In the genomic region with DNA sequence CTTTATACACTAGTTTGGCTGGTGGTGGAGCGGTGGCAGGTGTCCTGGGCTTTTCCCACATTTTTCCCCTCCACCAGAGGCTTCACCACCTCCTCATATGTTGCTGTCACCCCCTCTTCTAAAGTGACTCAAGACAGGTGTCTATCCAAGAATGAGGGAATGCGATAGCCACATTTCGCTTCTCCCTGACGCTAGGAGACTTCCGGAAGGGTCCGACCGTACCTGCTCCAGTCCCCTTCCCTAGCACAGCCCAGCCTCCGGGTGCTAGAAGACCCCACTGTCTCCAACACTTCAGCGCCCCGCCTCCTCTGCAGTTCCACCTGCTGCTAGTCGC, we compare ENCODE assay signal across 9 cellular contexts. TPM values are rescaled to one million over a fixed set of nuclear protein-coding genes. Genes with fewer than 3 reads are reported as not detected.
DNase-seq lines count a peak whose midpoint lies in the region; ATAC-seq, FAIRE-seq and TF ChIP-seq lines count a peak whose summit lies in the region.
"Had no signal": no experiment of that assay in that cellular context is flagged by ENCODE, and none has a peak within 500 bp of the region (broad histone marks: within the 10 kb centered on the region; RNA-seq: fewer than 3 reads in every experiment).

No MANE protein-coding gene starts in this region.

- BruUV-seq in HepG2 (replicated peaks; lab: Mats Ljungman, UMichigan), result TSS peak; percentile 61

- no peak for ATAC-seq in activated CD8-positive, alpha-beta memory T cell treated with anti-CD3 and anti-CD28 coated beads, Interleukin-2, amount 10 ng/mL, durations not matched to agents 7 days and 5 days
- no peak for ATAC-seq in HepG2
- no peak for ATAC-seq in thoracic aorta (ENCODE audit: insufficient number of reproducible peaks, low FRiP score, low read depth)
- ATAC-seq in GM18907 (IDR thresholded peaks at IDR 0.05; ENCODE audit: unreplicated experiment), result no peak

- TF ChIP-seq CTCF in HepG2 (CRISPR knock-in tag; IDR thresholded peaks at IDR 0.05), result no peak
- no peak for TF ChIP-seq CTCF in thoracic aorta (IDR thresholded peaks at IDR 0.05)

- no peak for DNase-seq in activated CD8-positive, alpha-beta memory T cell treated with anti-CD3 and anti-CD28 coated beads, Interleukin-2, amount 10 ng/mL, durations not matched to agents 7 days and 5 days
- no peak for DNase-seq in activated CD8-positive, alpha-beta memory T cell treated with anti-CD3 and anti-CD28 coated beads, Interleukin-2, amount 50 U/mL, for 48 hours
- DNase-seq in HepG2 (ENCODE audit: low spot score) (no peak), thoracic aorta (ENCODE audit: low spot score) (no peak), NCI-H748 (lab: John Stamatoyannopoulos, UW; ENCODE audit: unreplicated experiment) (no peak)
- no peak for DNase-seq in activated effector memory CD4-positive, alpha-beta T cell treated with Interleukin-2 at 50 U/mL for 16 hours

- TF ChIP-seq POLR2A in HepG2 (IDR thresholded peaks at IDR 0.05; ENCODE audit: insufficient read depth in 1 of 2, low read depth in 2 of 2, low read length in 2 of 2), result no peak

- peak overlapping the region; percentile 90 for H3K4me2 ChIP-seq in HepG2 (ENCODE audit: low read depth, low read length)

- H3K4me3 Mint-ChIP-seq in activated CD8-positive, alpha-beta memory T cell treated with anti-CD3 and anti-CD28 coated beads, Interleukin-2, amount 10 ng/mL, durations not matched to agents 7 days and 5 days, result peak overlapping the region; percentile 94

- FAIRE-seq in HepG2 (lab: Jason Lieb, UNC), result no peak

- in situ Hi-C loops in HepG2 (cut with HindIII; ENCODE audit: extremely low pct_ligation_motif_present, low pct_unique_long_range_greater_than_20kb), result no loop called here

- intact Hi-C loops in HepG2 (cut with micrococcal nuclease; ENCODE audit: unreplicated experiment), result no loop called here

- peak overlapping the region; percentile 98 for H3K9ac ChIP-seq in HepG2 (ENCODE audit: insufficient read depth, low read depth, low read length)

- H3K27ac ChIP-seq in angular gyrus (ENCODE audit: low read depth, low read length), result peak overlapping the region; percentile 78
- H3K27ac ChIP-seq in HepG2 (ENCODE audit: extremely low read length, insufficient read depth, low read length), result peak overlapping the region; percentile 93
- peak overlapping the region; percentile 84 to 92 for H3K27ac ChIP-seq in thoracic aorta

- H3K4me3 ChIP-seq in HepG2 (replicated peaks in 1 of 3; ENCODE audit: insufficient read depth in 1 of 3, low read depth in 2 of 3, low read length in 3 of 3) (peak overlapping the region; percentile 83 to 98 (median 98)), thoracic aorta (peak overlapping the region; percentile 87)

- H2AFZ ChIP-seq in HepG2 (ENCODE audit: low read length), result no peak overlapping the region

- peaks cover 13% of the 10 kb centered on the region for H4K20me1 ChIP-seq in HepG2 (ENCODE audit: insufficient read depth, low read length)

- no peaks in the 10 kb centered on the region for H3K9me3 ChIP-seq in HepG2 (ENCODE audit: low read length)
- H3K9me3 ChIP-seq in thoracic aorta, result no peaks in the 10 kb centered on the region

- peaks cover 47% of the 10 kb centered on the region for H3K79me2 ChIP-seq in HepG2 (ENCODE audit: insufficient read depth, low read length)

- TF ChIP-seq EP300 in HepG2 (IDR thresholded peaks at IDR 0.05; ENCODE audit: low read depth in 2 of 2, low read length in 2 of 2) (no peak), HepG2 (CRISPR knock-in tag; IDR thresholded peaks at IDR 0.05; ENCODE audit: borderline replicate concordance) (no peak)

- peaks cover 51% of the 10 kb centered on the region for H3K4me1 Mint-ChIP-seq in activated CD8-positive, alpha-beta memory T cell treated with anti-CD3 and anti-CD28 coated beads, Interleukin-2, amount 10 ng/mL, durations not matched to agents 7 days and 5 days

- H3K36me3 ChIP-seq in HepG2 (replicated peaks in 1 of 2; ENCODE audit: control insufficient read depth in 1 of 2, insufficient read depth in 2 of 2, low read length in 2 of 2) (peaks cover 0 to 1% of the 10 kb centered on the region in 2 experiments; a peak in 4 of 5 replicates), thoracic aorta (no peaks in the 10 kb centered on the region)

- H3K4me1 ChIP-seq in HepG2 (ENCODE audit: insufficient read depth, low read length), result peaks cover 53% of the 10 kb centered on the region
- peaks cover 44 to 51% of the 10 kb centered on the region in 2 donors for H3K4me1 ChIP-seq in thoracic aorta (ENCODE audit: control insufficient read depth in 1 of 2, low read depth in 2 of 2)

- H3K9me3 Mint-ChIP-seq in activated CD8-positive, alpha-beta memory T cell treated with anti-CD3 and anti-CD28 coated beads, Interleukin-2, amount 10 ng/mL, durations not matched to agents 7 days and 5 days (ENCODE audit: low read depth), result no peaks in the 10 kb centered on the region

- POLR2A ChIA-PET in HepG2 (lab: Yijun Ruan, JAX), result interaction anchor here (1.3 to 1.9 kb wide), 2 partner anchors 17 to 29 kb away, joined by 3 to 10 read pairs; partner anchors contain the start of genes MPI and ULK3

- no peak for TF ChIP-seq RAD21 in HepG2 (CRISPR knock-in tag; IDR thresholded peaks at IDR 0.05)

- peaks cover 0 to 7% of the 10 kb centered on the region in 2 experiments; a peak in 1 of 5 replicates for H3K27me3 ChIP-seq in HepG2 (ENCODE audit: control insufficient read depth in 1 of 2, insufficient read depth in 2 of 2, low read length in 2 of 2)
- H3K27me3 ChIP-seq in thoracic aorta (replicated peaks; ENCODE audit: insufficient read depth), result no peaks in the 10 kb centered on the region

- peak overlapping the region; percentile 94 for H3K27ac Mint-ChIP-seq in activated CD8-positive, alpha-beta memory T cell treated with anti-CD3 and anti-CD28 coated beads, Interleukin-2, amount 10 ng/mL, durations not matched to agents 7 days and 5 days

- CTCF ChIA-PET in activated CD8-positive, alpha-beta memory T cell treated with anti-CD3 and anti-CD28 coated beads, Interleukin-2, amount 10 ng/mL, durations not matched to agents 7 days and 5 days (lab: Charles Lee), result interaction anchor here (6.0 kb wide), 1 partner anchor 28 kb away, joined by 67 read pairs; no protein-coding TSS in a partner anchor
- CTCF ChIA-PET in HepG2 (lab: Yijun Ruan, JAX; ENCODE audit: low intra/inter-chr PET ratio, low total read pairs), result no interaction called here

- under 1% methylated on average over 7 of the region's 11 CpGs for WGBS in HepG2 (ENCODE audit: low lambda C conversion rate)

- no peaks in the 10 kb centered on the region for H3K27me3 Mint-ChIP-seq in activated CD8-positive, alpha-beta memory T cell treated with anti-CD3 and anti-CD28 coated beads, Interleukin-2, amount 10 ng/mL, durations not matched to agents 7 days and 5 days

- peaks cover 30% of the 10 kb centered on the region for H3K36me3 Mint-ChIP-seq in activated CD8-positive, alpha-beta memory T cell treated with anti-CD3 and anti-CD28 coated beads, Interleukin-2, amount 10 ng/mL, durations not matched to agents 7 days and 5 days

RNA-seq across cellular contexts. Expression of gene SCAMP2, which starts 0.5 kb away (rescaled TPM):
- total RNA-seq in activated CD8-positive, alpha-beta memory T cell treated with anti-CD3 and anti-CD28 coated beads, Interleukin-2, amount 10 ng/mL, durations not matched to agents 7 days and 5 days, result 100 to 1,000 TPM; 108 to 115 TPM
- 23.6 and 34.8 TPM in 2 replicates for total RNA-seq in HepG2 (2016; rRNA removed; fragmentation: Illumina TruSeq; extraction: Trizol)
- total RNA-seq in HepG2 (2016; cell fraction: cytosol; rRNA removed; fragmentation: Illumina TruSeq; extraction: Trizol; ENCODE audit: low read depth), result 9.6 and 11.5 TPM in 2 replicates
- total RNA-seq in HepG2 (2016; cell fraction: insoluble cytoplasmic fraction; rRNA removed; fragmentation: Illumina TruSeq; extraction: Trizol), result 21.6 and 36.5 TPM in 2 replicates
- total RNA-seq in HepG2 (2016; cell fraction: membrane; rRNA removed; fragmentation: Illumina TruSeq; extraction: Trizol), result 19.1 and 19.4 TPM in 2 replicates
- total RNA-seq in HepG2 (2016; cell fraction: nucleus; rRNA removed; fragmentation: Illumina TruSeq; extraction: Trizol), result 34.8 and 43.1 TPM in 2 replicates
- polyA plus RNA-seq in HepG2 (2011; rRNA removed), result 121 and 137 TPM in 2 replicates
- polyA plus RNA-seq in HepG2 (2011; cell fraction: cytosol; rRNA removed), result 79.1 and 105 TPM in 2 replicates
- polyA plus RNA-seq in HepG2 (2011; cell fraction: nucleus; rRNA removed), result 60.5 and 61.0 TPM in 2 replicates
- polyA plus RNA-seq in HepG2 (2012), result 46.1 and 60.6 TPM in 2 replicates
- 13.9 and 15.3 TPM in 2 replicates for polyA plus RNA-seq in HepG2 (2016; cell fraction: cytosol; fragmentation: Illumina TruSeq; extraction: Trizol; ENCODE audit: low read depth)
- 40.8 and 49.5 TPM in 2 replicates for polyA plus RNA-seq in HepG2 (2016; cell fraction: insoluble cytoplasmic fraction; fragmentation: Illumina TruSeq; extraction: Trizol; ENCODE audit: low read depth)
- 19.7 and 19.9 TPM in 2 replicates for polyA plus RNA-seq in HepG2 (2016; cell fraction: membrane; fragmentation: Illumina TruSeq; extraction: Trizol; ENCODE audit: low read depth)
- 82.6 and 86.5 TPM in 2 replicates for polyA plus RNA-seq in HepG2 (2016; cell fraction: nucleus; fragmentation: Illumina TruSeq; extraction: Trizol; ENCODE audit: insufficient read depth, low read depth)
- 153 and 215 TPM in 2 replicates for polyA minus RNA-seq in HepG2 (2011; rRNA and poly(A)+ RNA removed; ENCODE audit: low replicate concordance)
- 43.0 and 53.0 TPM in 2 replicates for polyA minus RNA-seq in HepG2 (2011; cell fraction: cytosol; rRNA and poly(A)+ RNA removed)
- 19.7 and 32.7 TPM in 2 replicates for polyA minus RNA-seq in HepG2 (2011; cell fraction: nucleus; rRNA and poly(A)+ RNA removed)
- total RNA-seq in thoracic aorta, result 10 to 100 TPM; 62.1 to 84.5 TPM

RNA-seq across cellular contexts. Expression of gene MPI, which starts 17.2 kb away (rescaled TPM):
- 10 to 100 TPM; 52.8 to 59.0 TPM for total RNA-seq in activated CD8-positive, alpha-beta memory T cell treated with anti-CD3 and anti-CD28 coated beads, Interleukin-2, amount 10 ng/mL, durations not matched to agents 7 days and 5 days
- total RNA-seq in HepG2 (2016; rRNA removed; fragmentation: Illumina TruSeq; extraction: Trizol) (36.9 and 49.7 TPM in 2 replicates), thoracic aorta (10 to 100 TPM; 45.6 to 65.5 TPM)
- 14.9 and 19.2 TPM in 2 replicates for total RNA-seq in HepG2 (2016; cell fraction: cytosol; rRNA removed; fragmentation: Illumina TruSeq; extraction: Trizol; ENCODE audit: low read depth)
- total RNA-seq in HepG2 (2016; cell fraction: insoluble cytoplasmic fraction; rRNA removed; fragmentation: Illumina TruSeq; extraction: Trizol), result 41.4 and 51.3 TPM in 2 replicates
- 19.0 and 24.4 TPM in 2 replicates for total RNA-seq in HepG2 (2016; cell fraction: membrane; rRNA removed; fragmentation: Illumina TruSeq; extraction: Trizol)
- 19.5 and 27.2 TPM in 2 replicates for total RNA-seq in HepG2 (2016; cell fraction: nucleus; rRNA removed; fragmentation: Illumina TruSeq; extraction: Trizol)
- polyA plus RNA-seq in HepG2 (2011; rRNA removed), result 63.5 and 66.7 TPM in 2 replicates
- polyA plus RNA-seq in HepG2 (2011; cell fraction: cytosol; rRNA removed), result 68.2 and 75.7 TPM in 2 replicates
- 79.4 and 82.3 TPM in 2 replicates for polyA plus RNA-seq in HepG2 (2011; cell fraction: nucleus; rRNA removed)
- polyA plus RNA-seq in HepG2 (2012), result 35.5 and 45.4 TPM in 2 replicates
- polyA plus RNA-seq in HepG2 (2016; cell fraction: cytosol; fragmentation: Illumina TruSeq; extraction: Trizol; ENCODE audit: low read depth), result 11.8 and 13.8 TPM in 2 replicates
- 52.7 and 54.7 TPM in 2 replicates for polyA plus RNA-seq in HepG2 (2016; cell fraction: insoluble cytoplasmic fraction; fragmentation: Illumina TruSeq; extraction: Trizol; ENCODE audit: low read depth)
- polyA plus RNA-seq in HepG2 (2016; cell fraction: membrane; fragmentation: Illumina TruSeq; extraction: Trizol; ENCODE audit: low read depth), result 18.4 and 18.9 TPM in 2 replicates
- polyA plus RNA-seq in HepG2 (2016; cell fraction: nucleus; fragmentation: Illumina TruSeq; extraction: Trizol; ENCODE audit: insufficient read depth, low read depth), result 25.9 and 30.1 TPM in 2 replicates
- polyA minus RNA-seq in HepG2 (2011; rRNA and poly(A)+ RNA removed; ENCODE audit: low replicate concordance), result 129 and 146 TPM in 2 replicates
- polyA minus RNA-seq in HepG2 (2011; cell fraction: cytosol; rRNA and poly(A)+ RNA removed), result 28.5 and 36.3 TPM in 2 replicates
- polyA minus RNA-seq in HepG2 (2011; cell fraction: nucleus; rRNA and poly(A)+ RNA removed), result 54.8 and 73.8 TPM in 2 replicates

RNA-seq across cellular contexts. Expression of gene ULK3, which starts 29.7 kb away (rescaled TPM):
- total RNA-seq in activated CD8-positive, alpha-beta memory T cell treated with anti-CD3 and anti-CD28 coated beads, Interleukin-2, amount 10 ng/mL, durations not matched to agents 7 days and 5 days, result 10 to 100 TPM; 48.5 to 58.6 TPM
- total RNA-seq in HepG2 (2016; rRNA removed; fragmentation: Illumina TruSeq; extraction: Trizol) (8.2 and 15.2 TPM in 2 replicates), thoracic aorta (10 to 100 TPM; 34.9 to 72.2 TPM)
- total RNA-seq in HepG2 (2016; cell fraction: cytosol; rRNA removed; fragmentation: Illumina TruSeq; extraction: Trizol; ENCODE audit: low read depth), result 7.6 and 8.1 TPM in 2 replicates
- 8.9 and 14.6 TPM in 2 replicates for total RNA-seq in HepG2 (2016; cell fraction: insoluble cytoplasmic fraction; rRNA removed; fragmentation: Illumina TruSeq; extraction: Trizol)
- total RNA-seq in HepG2 (2016; cell fraction: membrane; rRNA removed; fragmentation: Illumina TruSeq; extraction: Trizol), result 17.8 and 17.9 TPM in 2 replicates
- 13.8 and 17.0 TPM in 2 replicates for total RNA-seq in HepG2 (2016; cell fraction: nucleus; rRNA removed; fragmentation: Illumina TruSeq; extraction: Trizol)
- 23.7 and 25.1 TPM in 2 replicates for polyA plus RNA-seq in HepG2 (2011; rRNA removed)
- polyA plus RNA-seq in HepG2 (2011; cell fraction: cytosol; rRNA removed), result 10.1 and 12.4 TPM in 2 replicates
- 149 and 163 TPM in 2 replicates for polyA plus RNA-seq in HepG2 (2011; cell fraction: nucleus; rRNA removed)
- 11.8 and 16.1 TPM in 2 replicates for polyA plus RNA-seq in HepG2 (2012)
- 9.7 and 10.4 TPM in 2 replicates for polyA plus RNA-seq in HepG2 (2016; cell fraction: cytosol; fragmentation: Illumina TruSeq; extraction: Trizol; ENCODE audit: low read depth)
- 7.6 and 10.2 TPM in 2 replicates for polyA plus RNA-seq in HepG2 (2016; cell fraction: insoluble cytoplasmic fraction; fragmentation: Illumina TruSeq; extraction: Trizol; ENCODE audit: low read depth)
- polyA plus RNA-seq in HepG2 (2016; cell fraction: membrane; fragmentation: Illumina TruSeq; extraction: Trizol; ENCODE audit: low read depth), result 15.2 and 26.1 TPM in 2 replicates
- 43.8 and 44.9 TPM in 2 replicates for polyA plus RNA-seq in HepG2 (2016; cell fraction: nucleus; fragmentation: Illumina TruSeq; extraction: Trizol; ENCODE audit: insufficient read depth, low read depth)
- polyA minus RNA-seq in HepG2 (2011; rRNA and poly(A)+ RNA removed; ENCODE audit: low replicate concordance), result 13.8 and 70.3 TPM in 2 replicates
- polyA minus RNA-seq in HepG2 (2011; cell fraction: cytosol; rRNA and poly(A)+ RNA removed), result 4.8 and 5.1 TPM in 2 replicates
- polyA minus RNA-seq in HepG2 (2011; cell fraction: nucleus; rRNA and poly(A)+ RNA removed), result 11.6 and 13.2 TPM in 2 replicates

RNA-seq across cellular contexts. Expression of gene FAM219B, which starts 34.0 kb away (rescaled TPM):
- 100 to 1,000 TPM in 1 of 2 experiments, 10 to 100 TPM in 1; 95.2 to 119 TPM for total RNA-seq in activated CD8-positive, alpha-beta memory T cell treated with anti-CD3 and anti-CD28 coated beads, Interleukin-2, amount 10 ng/mL, durations not matched to agents 7 days and 5 days
- total RNA-seq in HepG2 (2016; rRNA removed; fragmentation: Illumina TruSeq; extraction: Trizol) (18.0 and 36.6 TPM in 2 replicates), thoracic aorta (10 to 100 TPM; 61.1 to 85.6 TPM)
- total RNA-seq in HepG2 (2016; cell fraction: cytosol; rRNA removed; fragmentation: Illumina TruSeq; extraction: Trizol; ENCODE audit: low read depth), result 14.9 and 16.5 TPM in 2 replicates
- total RNA-seq in HepG2 (2016; cell fraction: insoluble cytoplasmic fraction; rRNA removed; fragmentation: Illumina TruSeq; extraction: Trizol), result 26.3 and 28.5 TPM in 2 replicates
- 34.0 and 34.5 TPM in 2 replicates for total RNA-seq in HepG2 (2016; cell fraction: membrane; rRNA removed; fragmentation: Illumina TruSeq; extraction: Trizol)
- 36.5 and 50.4 TPM in 2 replicates for total RNA-seq in HepG2 (2016; cell fraction: nucleus; rRNA removed; fragmentation: Illumina TruSeq; extraction: Trizol)
- polyA plus RNA-seq in HepG2 (2011; rRNA removed), result 50.2 and 52.3 TPM in 2 replicates
- 28.4 and 30.8 TPM in 2 replicates for polyA plus RNA-seq in HepG2 (2011; cell fraction: cytosol; rRNA removed)
- polyA plus RNA-seq in HepG2 (2011; cell fraction: nucleus; rRNA removed), result 176 and 185 TPM in 2 replicates
- 21.6 and 28.8 TPM in 2 replicates for polyA plus RNA-seq in HepG2 (2012)
- 9.6 and 12.3 TPM in 2 replicates for polyA plus RNA-seq in HepG2 (2016; cell fraction: cytosol; fragmentation: Illumina TruSeq; extraction: Trizol; ENCODE audit: low read depth)
- polyA plus RNA-seq in HepG2 (2016; cell fraction: insoluble cytoplasmic fraction; fragmentation: Illumina TruSeq; extraction: Trizol; ENCODE audit: low read depth), result 16.8 and 18.6 TPM in 2 replicates
- polyA plus RNA-seq in HepG2 (2016; cell fraction: membrane; fragmentation: Illumina TruSeq; extraction: Trizol; ENCODE audit: low read depth), result 21.3 and 21.8 TPM in 2 replicates
- 53.3 TPM in 2 replicates for polyA plus RNA-seq in HepG2 (2016; cell fraction: nucleus; fragmentation: Illumina TruSeq; extraction: Trizol; ENCODE audit: insufficient read depth, low read depth)
- 48.2 and 65.5 TPM in 2 replicates for polyA minus RNA-seq in HepG2 (2011; rRNA and poly(A)+ RNA removed; ENCODE audit: low replicate concordance)
- polyA minus RNA-seq in HepG2 (2011; cell fraction: cytosol; rRNA and poly(A)+ RNA removed), result 9.3 and 14.4 TPM in 2 replicates
- 30.9 and 39.9 TPM in 2 replicates for polyA minus RNA-seq in HepG2 (2011; cell fraction: nucleus; rRNA and poly(A)+ RNA removed)

RNA-seq across cellular contexts. Expression of gene CPLX3, which starts 46.2 kb away (rescaled TPM):
- total RNA-seq in activated CD8-positive, alpha-beta memory T cell treated with anti-CD3 and anti-CD28 coated beads, Interleukin-2, amount 10 ng/mL, durations not matched to agents 7 days and 5 days, result under 1 TPM in 1 of 2 experiments, not detected in 1; 0.35 TPM
- total RNA-seq in HepG2 (2016; rRNA removed; fragmentation: Illumina TruSeq; extraction: Trizol), result not detected in 2 replicates
- total RNA-seq in HepG2 (2016; cell fraction: cytosol; rRNA removed; fragmentation: Illumina TruSeq; extraction: Trizol; ENCODE audit: low read depth), result not detected in 2 replicates
- not detected in 2 replicates for total RNA-seq in HepG2 (2016; cell fraction: insoluble cytoplasmic fraction; rRNA removed; fragmentation: Illumina TruSeq; extraction: Trizol)
- total RNA-seq in HepG2 (2016; cell fraction: membrane; rRNA removed; fragmentation: Illumina TruSeq; extraction: Trizol), result not detected in 2 replicates
- total RNA-seq in HepG2 (2016; cell fraction: nucleus; rRNA removed; fragmentation: Illumina TruSeq; extraction: Trizol), result not detected in 2 replicates
- not detected in 2 replicates for polyA plus RNA-seq in HepG2 (2011; rRNA removed)
- not detected in 2 replicates for polyA plus RNA-seq in HepG2 (2011; cell fraction: cytosol; rRNA removed)
- polyA plus RNA-seq in HepG2 (2011; cell fraction: nucleus; rRNA removed), result 0.05 TPM in 1 of 2 replicates, not detected in the other
- polyA plus RNA-seq in HepG2 (2012), result not detected in 2 replicates
- polyA plus RNA-seq in HepG2 (2016; cell fraction: cytosol; fragmentation: Illumina TruSeq; extraction: Trizol; ENCODE audit: low read depth), result not detected in 2 replicates
- not detected in 2 replicates for polyA plus RNA-seq in HepG2 (2016; cell fraction: insoluble cytoplasmic fraction; fragmentation: Illumina TruSeq; extraction: Trizol; ENCODE audit: low read depth)
- polyA plus RNA-seq in HepG2 (2016; cell fraction: membrane; fragmentation: Illumina TruSeq; extraction: Trizol; ENCODE audit: low read depth), result not detected in 2 replicates
- polyA plus RNA-seq in HepG2 (2016; cell fraction: nucleus; fragmentation: Illumina TruSeq; extraction: Trizol; ENCODE audit: insufficient read depth, low read depth), result not detected in 2 replicates
- polyA minus RNA-seq in HepG2 (2011; rRNA and poly(A)+ RNA removed; ENCODE audit: low replicate concordance), result not detected in 2 replicates
- polyA minus RNA-seq in HepG2 (2011; cell fraction: cytosol; rRNA and poly(A)+ RNA removed), result not detected in 2 replicates
- not detected in 2 replicates for polyA minus RNA-seq in HepG2 (2011; cell fraction: nucleus; rRNA and poly(A)+ RNA removed)
- not detected for total RNA-seq in thoracic aorta
- total RNA-seq: dermis microvascular lymphatic vessel endothelial cell had no signal
